ENCODE assay signal across 26 cellular contexts in genomic region chr5:128535225-128535624, GRCh38. TPM values are rescaled to one million over a fixed set of nuclear protein-coding genes. Genes with fewer than 3 reads are reported as not detected.
A peak's percentile ranks its signal among the peaks of the same experiment; 100 is the strongest.
DNase-seq lines count a peak whose midpoint lies in the region; ATAC-seq and TF ChIP-seq lines count a peak whose summit lies in the region.
"Had no signal": no experiment of that assay in that cellular context is flagged by ENCODE, and none has a peak within 500 bp of the region (broad histone marks: within the 10 kb centered on the region; RNA-seq: fewer than 3 reads in every experiment).

No MANE protein-coding gene starts in this region.

- WGBS in mesodermal cell (ENCODE audit: insufficient coverage in 2 of 2), 2 experiments, result 80% methylated on average over 1 of the region's 1 CpG; no CpG with 5 or more reads in 1 of the 2 experiments

- H3K4me3 ChIP-seq in HUES6 (ENCODE audit: low read depth, low read length), result peak overlapping the region; percentile 31; the same call in 1 of the 2 replicates
- peak overlapping the region; percentile 95 for H3K4me3 ChIP-seq in mesodermal cell (ENCODE audit: extremely low read depth, insufficient read depth, low read length, poor library complexity, severe bottlenecking)
- H3K4me3 ChIP-seq in colonic mucosa, result no peak overlapping the region
- H3K4me3 ChIP-seq: coronary artery, vagina had no signal

- H3K9ac ChIP-seq in HUES6 (ENCODE audit: low read length) (no peak overlapping the region), colonic mucosa (ENCODE audit: low read depth in 2 of 2, low read length in 2 of 2) (no peak overlapping the region)
- H3K9ac ChIP-seq: SK-N-SH had no signal

- no peak for TF ChIP-seq CTCF in brain (conservative IDR thresholded peaks at IDR 0.05)
- TF ChIP-seq CTCF in colonic mucosa (IDR thresholded peaks at IDR 0.05), result no peak

- H3K27me3 ChIP-seq in HUES6 (ENCODE audit: control insufficient read depth, insufficient read depth, low read length) (peaks cover 38% of the 10 kb centered on the region), colonic mucosa (peaks cover 36% of the 10 kb centered on the region)
- H3K27me3 ChIP-seq: vagina had no signal

- H3K4me1 ChIP-seq in HUES6 (ENCODE audit: control insufficient read depth, insufficient read depth, low read length), result no peaks in the 10 kb centered on the region; the same call in none of the 2 replicates
- peaks cover 17% of the 10 kb centered on the region for H3K4me1 ChIP-seq in mesodermal cell (ENCODE audit: control insufficient read depth, insufficient read depth, low read length, poor library complexity, severe bottlenecking)
- H3K4me1 ChIP-seq in colonic mucosa, result no peaks in the 10 kb centered on the region

- no peak overlapping the region for H3K27ac ChIP-seq in HUES6 (ENCODE audit: low read depth, low read length)
- H3K27ac ChIP-seq in mesodermal cell (ENCODE audit: low read depth, low read length, severe bottlenecking), result no peak overlapping the region
- no peak overlapping the region for H3K27ac ChIP-seq in colonic mucosa
- H3K27ac ChIP-seq: coronary artery, vagina had no signal

- H3K27ac Mint-ChIP-seq in brain, result peak overlapping the region in 1 of 5 experiments; percentile 18
- H3K27ac Mint-ChIP-seq: activated naive CD4-positive, alpha-beta T cell treated with anti-CD3 and anti-CD28 coated beads for 36 hours had no signal

- peak overlapping the region in 4 of 5 experiments; percentile 82 to 92 (median 89) for H3K4me3 Mint-ChIP-seq in brain
- H3K4me3 Mint-ChIP-seq: activated naive CD4-positive, alpha-beta T cell treated with anti-CD3 and anti-CD28 coated beads for 36 hours; activated T-cell treated with anti-CD3 and anti-CD28 coated beads, Interleukin-2, amount 50 U/mL, for 4 hours had no signal

- no peaks in the 10 kb centered on the region for H3K9me3 ChIP-seq in HUES6 (ENCODE audit: control insufficient read depth, insufficient read depth, low read depth, low read length)
- H3K9me3 ChIP-seq in mesodermal cell (ENCODE audit: control insufficient read depth, low read length), result no peaks in the 10 kb centered on the region
- H3K9me3 ChIP-seq in colonic mucosa, result no peaks in the 10 kb centered on the region
- H3K9me3 ChIP-seq: SK-N-SH, vagina had no signal

- H3K9me3 Mint-ChIP-seq in brain, result no peaks in the 10 kb centered on the region
- H3K9me3 Mint-ChIP-seq: activated naive CD4-positive, alpha-beta T cell treated with anti-CD3 and anti-CD28 coated beads for 36 hours; activated T-cell treated with anti-CD3 and anti-CD28 coated beads, Interleukin-2, amount 50 U/mL, for 4 hours had no signal

- intact Hi-C loops in colonic mucosa (cut with DNase I), result no loop called here

- H3K27me3 Mint-ChIP-seq in brain, result peaks cover 50% of the 10 kb centered on the region

- peak; percentile 18 for DNase-seq in A172 (ENCODE audit: low spot score)
- no peak for DNase-seq in colonic mucosa
- DNase-seq in NCI-H1436 (lab: John Stamatoyannopoulos, UW), result no peak
- no peak for DNase-seq in NOMO-1 treated with DMSO at 0.1 percent for 48 hours (lab: John Stamatoyannopoulos, UW; ENCODE audit: unreplicated experiment)
- DNase-seq: activated CD8-positive, alpha-beta memory T cell treated with anti-CD3 and anti-CD28 coated beads for 24 hours; activated naive CD4-positive, alpha-beta T cell treated with anti-CD3 and anti-CD28 coated beads for 36 hours; activated T-cell treated with anti-CD3 and anti-CD28 coated beads, Interleukin-2, amount 50 U/mL, for 4 hours; DMS 273 treated with DMSO at 0.1 percent for 48 hours; GDM1; head of caudate nucleus; KG1; left ventricle myocardium superior; MV-4-11; NCI-H2029; nucleus accumbens; right cardiac atrium; SK-N-SH; substantia nigra; T-helper 9 cell had no signal

- peaks cover 21% of the 10 kb centered on the region for H3K4me1 Mint-ChIP-seq in brain

- peaks cover 2% of the 10 kb centered on the region; the same call in 1 of the 2 replicates for H3K36me3 ChIP-seq in HUES6 (ENCODE audit: control insufficient read depth, insufficient read depth, low read length)
- peaks cover 34% of the 10 kb centered on the region for H3K36me3 ChIP-seq in mesodermal cell (ENCODE audit: control insufficient read depth, insufficient read depth, low read length)
- no peaks in the 10 kb centered on the region for H3K36me3 ChIP-seq in colonic mucosa
- H3K36me3 ChIP-seq: vagina had no signal

- peaks cover 3% of the 10 kb centered on the region for H3K36me3 Mint-ChIP-seq in brain

- no peak for ATAC-seq in HG03159 (IDR thresholded peaks at IDR 0.05; ENCODE audit: unreplicated experiment)
- ATAC-seq: activated CD4-positive, CD25-positive, alpha-beta regulatory T cell treated with anti-CD3 and anti-CD28 coated beads, Interleukin-2, amount 50 U/mL, for 24 hours; activated T-cell treated with anti-CD3 and anti-CD28 coated beads, Interleukin-2, amount 50 U/mL, for 4 hours; left ventricle myocardium superior; right cardiac atrium had no signal

RNA-seq across cellular contexts. Expression of gene FBN2, which starts 2.8 kb away (rescaled TPM):
- 11.6 and 11.8 TPM in 2 replicates for total RNA-seq in A172 (2014; rRNA removed; shearing (Covaris generic))
- 0.70 TPM for polyA plus RNA-seq in brain (ENCODE audit: insufficient read depth, low read depth, low replicate concordance)
- polyA plus RNA-seq in mesodermal cell (2013, experiment 1 of 2), result 152 TPM
- polyA plus RNA-seq in mesodermal cell (2013, experiment 2 of 2), result 117 TPM
- 1 to 10 TPM; 1.8 to 1.9 TPM for total RNA-seq in colonic mucosa
- total RNA-seq: activated naive CD4-positive, alpha-beta T cell treated with anti-CD3 and anti-CD28 coated beads for 36 hours had no signal
